10 cellular contexts compared by ENCODE assay signal in the genomic region with DNA sequence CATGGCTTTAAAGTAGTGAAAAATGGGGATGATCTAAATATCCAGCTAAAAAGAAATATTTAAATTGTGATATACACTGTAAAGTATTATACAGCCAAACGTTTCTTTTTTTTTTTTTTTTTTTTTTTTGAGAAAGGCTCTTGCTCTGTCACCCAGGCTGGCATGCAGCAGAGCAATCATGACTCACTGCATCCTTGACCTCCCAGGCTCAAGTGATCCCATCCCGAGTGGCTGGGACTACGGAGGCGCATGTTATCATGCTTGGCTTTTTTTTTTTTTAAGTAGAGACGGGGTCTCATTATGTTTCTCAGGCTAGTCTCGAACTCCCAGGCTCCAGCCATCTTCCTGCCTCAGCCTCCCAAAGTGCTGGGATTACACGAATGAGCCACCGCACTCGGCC. TPM values are rescaled to one million over a fixed set of nuclear protein-coding genes. Genes with fewer than 3 reads are reported as not detected.
DNase-seq lines count a peak whose midpoint lies in the region; ATAC-seq and TF ChIP-seq lines count a peak whose summit lies in the region.
"Had no signal": no experiment of that assay in that cellular context is flagged by ENCODE, and none has a peak within 500 bp of the region (broad histone marks: within the 10 kb centered on the region; RNA-seq: fewer than 3 reads in every experiment).

No MANE protein-coding gene starts in this region.

- H3K4me3 Mint-ChIP-seq in effector memory CD8-positive, alpha-beta T cell: no peak overlapping the region

- WGBS in IMR-90 (ENCODE audit: extremely low coverage in 2 of 2, insufficient read length in 1 of 2), 2 experiments: no CpG with 5 or more reads among the region's 9 CpGs
- 85% methylated on average over 8 of the region's 9 CpGs for WGBS in mammary epithelial cell (ENCODE audit: low coverage, missing lambda C conversion rate)
- 58% methylated on average over 9 of the region's 9 CpGs for WGBS in liver

- H3K36me3 Mint-ChIP-seq in effector memory CD8-positive, alpha-beta T cell (ENCODE audit: insufficient read depth): peaks cover 6% of the 10 kb centered on the region

- H3K9me1 ChIP-seq in IMR-90 (ENCODE audit: insufficient read depth, low read length): peaks cover 3% of the 10 kb centered on the region; the same call in 1 of the 2 replicates

- TF ChIP-seq POLR2A in IMR-90 (IDR thresholded peaks at IDR 0.05; ENCODE audit: low read depth, low read length): no peak

- intact Hi-C loops in IMR-90 (cut with micrococcal nuclease) (loop anchor here (5.0 kb wide), 1 partner anchor 94 kb away; a partner anchor contains a TSS), mammary epithelial cell (cut with micrococcal nuclease) (no loop called here)

- H4K91ac ChIP-seq in IMR-90 (ENCODE audit: insufficient read depth, low read depth, low read length): no peak overlapping the region

- H3K23ac ChIP-seq in IMR-90 (ENCODE audit: low read depth, low read length): no peak overlapping the region

- TF ChIP-seq RAD21 in IMR-90 (IDR thresholded peaks at IDR 0.05; ENCODE audit: low read length) (no peak), liver (IDR thresholded peaks at IDR 0.05) (no peak)

- DNase-seq in IMR-90 (peak; percentile 81), mammary epithelial cell (peak; percentile 11), germinal center (ENCODE audit: low spot score) (no peak)
- no peak for DNase-seq in activated CD8-positive, alpha-beta memory T cell treated with anti-CD3 and anti-CD28 coated beads, Interleukin-2, amount 50 U/mL, for 48 hours
- DNase-seq in effector memory CD8-positive, alpha-beta T cell: no peak
- DNase-seq: occipital lobe had no signal

- H3K27me3 ChIP-seq in IMR-90 (ENCODE audit: control insufficient read depth, insufficient read depth, low read length) (no peaks in the 10 kb centered on the region), mammary epithelial cell (ENCODE audit: insufficient read depth, low read length) (no peaks in the 10 kb centered on the region), liver (ENCODE audit: control insufficient read depth in 4 of 4, insufficient read depth in 4 of 4, low read length in 3 of 4) (no peaks in the 10 kb centered on the region)
- H3K27me3 ChIP-seq: BLaER1 treated with 17β-estradiol and CSF1 and Interleukin-3, amounts not matched to agents 10 nM and 100 nM had no signal

- no peak overlapping the region for H3K27ac Mint-ChIP-seq in effector memory CD8-positive, alpha-beta T cell

- H2BK5ac ChIP-seq in IMR-90 (ENCODE audit: low read depth, low read length, poor library complexity, severe bottlenecking): peak overlapping the region; percentile 40

- no peak overlapping the region for H2BK20ac ChIP-seq in IMR-90 (ENCODE audit: low read depth, low read length)

- H3K18ac ChIP-seq in IMR-90 (ENCODE audit: low read depth, low read length): peak overlapping the region; percentile 6; the same call in 1 of the 2 replicates

- no peaks in the 10 kb centered on the region for H3K9me3 Mint-ChIP-seq in effector memory CD8-positive, alpha-beta T cell

- CTCF ChIA-PET in IMR-90 (lab: Yijun Ruan, JAX): interaction anchor here (1.5 kb wide), 1 partner anchor 19 kb away, joined by 3 read pairs; no protein-coding TSS in a partner anchor
- CTCF ChIA-PET in mammary epithelial cell (lab: Charles Lee; ENCODE audit: low non-redundant PET): no interaction called here

- in situ Hi-C loops in IMR-90 (cut with MboI; ENCODE audit: low sequenced_read_pairs) (no loop called here), mammary epithelial cell (cut with MboI; ENCODE audit: low sequenced_read_pairs in 2 of 2) (no loop called here)

- no peak overlapping the region for H3K14ac ChIP-seq in IMR-90 (replicated peaks; ENCODE audit: low read depth, low read length)

- BruUV-seq in IMR-90 (replicated peaks; lab: Mats Ljungman, UMichigan): no TSS peak
- no TSS peak for BruUV-seq in mammary epithelial cell (replicated peaks; lab: Mats Ljungman, UMichigan)

- ATAC-seq in IMR-90 (ENCODE audit: low read depth) (peak; percentile 76), GM21737 (IDR thresholded peaks at IDR 0.05; ENCODE audit: unreplicated experiment) (no peak)
- no peak for ATAC-seq in effector memory CD8-positive, alpha-beta T cell (replicated peaks)

- H4K5ac ChIP-seq in IMR-90 (ENCODE audit: low read depth, low read length): no peak overlapping the region

- H3K27ac ChIP-seq in 22Rv1 (peak overlapping the region; percentile 54), IMR-90 (ENCODE audit: insufficient read depth, low read length) (peak overlapping the region; percentile 65), mammary epithelial cell (ENCODE audit: insufficient read depth, low read depth, low read length) (no peak overlapping the region), liver (ENCODE audit: low read depth in 1 of 2, low read length in 2 of 2) (peak overlapping the region; percentile 4 to 21)
- H3K27ac ChIP-seq: BLaER1 treated with 17β-estradiol and CSF1 and Interleukin-3, amounts not matched to agents 10 nM and 100 nM had no signal

- H3K9ac ChIP-seq in IMR-90 (ENCODE audit: low read depth, low read length) (no peak overlapping the region), mammary epithelial cell (ENCODE audit: insufficient read depth, low read length) (no peak overlapping the region), liver (ENCODE audit: low read depth in 1 of 2, low read length in 2 of 2) (no peak overlapping the region)
- H3K9ac ChIP-seq: BLaER1 treated with 17β-estradiol and CSF1 and Interleukin-3, amounts not matched to agents 10 nM and 100 nM had no signal

- H3K4me2 ChIP-seq in IMR-90 (ENCODE audit: low read depth, low read length) (peak overlapping the region; percentile 10; the same call in 1 of the 2 replicates), mammary epithelial cell (ENCODE audit: insufficient read depth, low read depth, low read length) (no peak overlapping the region)

- TF ChIP-seq CTCF in 22Rv1 (IDR thresholded peaks at IDR 0.05): no peak
- TF ChIP-seq CTCF in IMR-90 (conservative IDR thresholded peaks at IDR 0.05; ENCODE audit: low read depth, low read length): no peak
- TF ChIP-seq CTCF in mammary epithelial cell (conservative IDR thresholded peaks at IDR 0.05 in 1 of 2, IDR thresholded peaks at IDR 0.05 in 1 of 2; ENCODE audit: extremely low read depth in 1 of 2, insufficient read depth in 1 of 2, low read depth in 1 of 2, low read length in 2 of 2): no peak
- no peak for TF ChIP-seq CTCF in liver (IDR thresholded peaks at IDR 0.05; ENCODE audit: low read depth, low read length, missing input control)

- H2AK5ac ChIP-seq in IMR-90 (ENCODE audit: low read depth, low read length): no peak overlapping the region

- H2AFZ ChIP-seq in IMR-90 (replicated peaks; ENCODE audit: low read length, poor library complexity) (no peak overlapping the region), mammary epithelial cell (ENCODE audit: low read depth, low read length) (no peak overlapping the region)

- no peaks in the 10 kb centered on the region for H3K27me3 Mint-ChIP-seq in effector memory CD8-positive, alpha-beta T cell

- peaks cover 5 to 22% of the 10 kb centered on the region in 2 experiments; a peak in 2 of 4 replicates for H3K79me1 ChIP-seq in IMR-90 (ENCODE audit: low read depth in 1 of 2, low read length in 2 of 2)

- no peak overlapping the region for H2AK9ac ChIP-seq in IMR-90 (replicated peaks; ENCODE audit: low read depth, low read length, poor library complexity)

- no peak overlapping the region for H3K56ac ChIP-seq in IMR-90 (ENCODE audit: extremely low read depth, insufficient read depth, low read length)

- H2BK120ac ChIP-seq in IMR-90 (ENCODE audit: low read depth, low read length): no peak overlapping the region

- H3K4me1 ChIP-seq in IMR-90 (ENCODE audit: control insufficient read depth, insufficient read depth, low read length) (peaks cover 6% of the 10 kb centered on the region), mammary epithelial cell (ENCODE audit: insufficient read depth, low read length) (no peaks in the 10 kb centered on the region), liver (ENCODE audit: control insufficient read depth in 4 of 4, insufficient read depth in 4 of 4, low read length in 3 of 4) (peaks cover 3 to 8% (median 5%) of the 10 kb centered on the region in 4 donors)

- H2BK15ac ChIP-seq in IMR-90 (ENCODE audit: low read depth, low read length): no peak overlapping the region

- dilution Hi-C loops in IMR-90 (cut with HindIII; ENCODE audit: low sequenced_read_pairs, unreplicated experiment): no loop called here
- dilution Hi-C loops in mammary epithelial cell (cut with HindIII; ENCODE audit: low sequenced_read_pairs): no loop called here

- H4K8ac ChIP-seq in IMR-90 (ENCODE audit: low read depth in 2 of 2, low read length in 2 of 2): peak overlapping the region in 1 of 2 experiments; percentile 65; a peak in 1 of 4 replicates

- H3K79me2 ChIP-seq in mammary epithelial cell (ENCODE audit: insufficient read depth, low read length): no peaks in the 10 kb centered on the region

- 0 out of 2 replicates have a peak overlapping the region, but pooled peaks have one; percentile 58 for H3K4ac ChIP-seq in IMR-90 (ENCODE audit: low read depth, low read length)

- H3K4me1 Mint-ChIP-seq in effector memory CD8-positive, alpha-beta T cell (ENCODE audit: low read depth in 2 of 2): peaks cover 2 to 6% of the 10 kb centered on the region in 2 donors

- POLR2A ChIA-PET in IMR-90 (lab: Charles Lee; ENCODE audit: unreplicated experiment): no interaction called here

- H3K36me3 ChIP-seq in IMR-90 (ENCODE audit: control insufficient read depth, insufficient read depth, low read length) (0 out of 2 replicates have a peak, but pooled peaks cover 3% of the 10 kb centered on the region), mammary epithelial cell (ENCODE audit: insufficient read depth, low read length) (no peaks in the 10 kb centered on the region), liver (ENCODE audit: control insufficient read depth in 4 of 4, insufficient read depth in 3 of 4, low read depth in 1 of 4, low read length in 3 of 4) (peaks cover 0 to 4% (median 1%) of the 10 kb centered on the region in 4 donors)

- H3K9me3 ChIP-seq in IMR-90 (ENCODE audit: control insufficient read depth, insufficient read depth, low read length) (no peaks in the 10 kb centered on the region), mammary epithelial cell (replicated peaks; ENCODE audit: insufficient read depth, low read length) (no peaks in the 10 kb centered on the region), liver (ENCODE audit: control insufficient read depth in 4 of 4, low read length in 3 of 4) (no peaks in the 10 kb centered on the region)

- H3K4me3 ChIP-seq in IMR-90 (ENCODE audit: insufficient read depth, low read depth, low read length) (no peak overlapping the region), mammary epithelial cell (replicated peaks in 1 of 3; ENCODE audit: insufficient read depth in 1 of 3, low read depth in 2 of 3, low read length in 3 of 3) (no peak overlapping the region), liver (ENCODE audit: low read depth in 1 of 3, low read length in 3 of 3) (no peak overlapping the region)
- H3K4me3 ChIP-seq: BLaER1 treated with 17β-estradiol and CSF1 and Interleukin-3, amounts not matched to agents 10 nM and 100 nM had no signal

- H4K20me1 ChIP-seq in IMR-90 (ENCODE audit: insufficient read depth, low read length) (no peaks in the 10 kb centered on the region), mammary epithelial cell (ENCODE audit: insufficient read depth, low read length) (no peaks in the 10 kb centered on the region)

RNA-seq across cellular contexts. Expression of a gene that starts 17.1 kb away (rescaled TPM):
- total RNA-seq in IMR-90 (2012; rRNA removed) (15.6 and 30.8 TPM in 2 replicates), mammary epithelial cell (10 to 100 TPM; 15.7 to 26.8 TPM), liver (100 to 1,000 TPM in 1 of 2 donors, 10 to 100 TPM in 1; 21.1 to 102 TPM)
- polyA plus RNA-seq in IMR-90 (2012; rRNA removed) (18.7 and 20.9 TPM in 2 replicates), mammary epithelial cell (6.6 TPM), liver (100 to 1,000 TPM in 1 of 2 donors, 10 to 100 TPM in 1; 80.9 to 311 TPM)
- polyA plus RNA-seq in IMR-90 (2012; cell fraction: cytosol; rRNA removed): 3.0 and 3.8 TPM in 2 replicates
- 0.45 and 4.4 TPM in 2 replicates for polyA plus RNA-seq in IMR-90 (2012; cell fraction: nucleus; rRNA removed; ENCODE audit: low replicate concordance)
- polyA minus RNA-seq in mammary epithelial cell: 27.0 TPM

Comparison
In these comparisons a context has a peak if more than half of its experiments do, and no peak if none do; other contexts are left out.
1. DNase-seq: peak in IMR-90 (single experiment) and mammary epithelial cell (single experiment); none in activated CD8-positive, alpha-beta memory T cell treated with anti-CD3 and anti-CD28 coated beads, Interleukin-2, amount 50 U/mL, for 48 hours (single experiment), effector memory CD8-positive, alpha-beta T cell (0 of 3) and germinal center (single experiment).